In genomic region chr15:62783303-62783957, GRCh38 we compare ENCODE assay signal across 14 cellular contexts.
DNase-seq lines count a peak whose midpoint lies in the region; ATAC-seq and TF ChIP-seq lines count a peak whose summit lies in the region.
"Had no signal": no experiment of that assay in that cellular context is flagged by ENCODE, and none has a peak within 500 bp of the region (broad histone marks: within the 10 kb centered on the region; RNA-seq: fewer than 3 reads in every experiment).

No MANE protein-coding gene starts in this region.

- peak overlapping the region; percentile 100 for H2AK5ac ChIP-seq in trophoblast cell (ENCODE audit: low read length)

- peaks cover 17% of the 10 kb centered on the region for H3K79me2 ChIP-seq in trophoblast cell (ENCODE audit: control insufficient read depth, insufficient read depth, low read length, poor library complexity)

- peak overlapping the region; percentile 100 for H2BK5ac ChIP-seq in trophoblast cell (ENCODE audit: low read depth, low read length, poor library complexity)

- peak overlapping the region; percentile 96 for H2AFZ ChIP-seq in trophoblast cell (ENCODE audit: insufficient read depth, low read length, poor library complexity)

- peak overlapping the region; percentile 100 for H3K14ac ChIP-seq in trophoblast cell (ENCODE audit: low read length)

- peak overlapping the region; percentile 99 for H3K4ac ChIP-seq in trophoblast cell (ENCODE audit: low read depth, low read length)

- no peaks in the 10 kb centered on the region for H3K27me3 ChIP-seq in esophagus muscularis mucosa
- H3K27me3 ChIP-seq in trophoblast cell (ENCODE audit: insufficient read depth, low read length), result no peaks in the 10 kb centered on the region
- H3K27me3 ChIP-seq: sigmoid colon had no signal

- peak overlapping the region; percentile 100 for H2BK12ac ChIP-seq in trophoblast cell (ENCODE audit: low read length)

- H4K12ac ChIP-seq in trophoblast cell (ENCODE audit: low read depth, low read length), result peak overlapping the region; percentile 93

- H3K18ac ChIP-seq in trophoblast cell (ENCODE audit: low read length), result peak overlapping the region; percentile 99

- TF ChIP-seq EP300 in esophagus muscularis mucosa (IDR thresholded peaks at IDR 0.05), result no peak

- H4K91ac ChIP-seq in trophoblast cell (ENCODE audit: low read depth, low read length), result peak overlapping the region; percentile 100

- peak; percentile 68 for DNase-seq in Daoy (ENCODE audit: low read depth)
- DNase-seq in NCI-H226, result peak; percentile 62
- no peak for DNase-seq in esophagus muscularis mucosa (ENCODE audit: extremely low spot score)
- peak; percentile 27 to 46 for DNase-seq in trophoblast cell
- DNase-seq in coronary artery (ENCODE audit: low spot score), result no peak
- DNase-seq in posterior vena cava (ENCODE audit: low spot score), result no peak
- DNase-seq in activated CD4-positive, CD25-positive, alpha-beta regulatory T cell (lab: John Stamatoyannopoulos, UW), result no peak
- DNase-seq: activated CD8-positive, alpha-beta T cell treated with anti-CD3 and anti-CD28 coated beads for 36 hours; activated naive CD4-positive, alpha-beta T cell treated with anti-CD3 and anti-CD28 coated beads, Interleukin-2, amount 50 U/mL, for 16 hours; DND-41; NCI-H1436; sigmoid colon; T-helper 17 cell had no signal

- H3K79me1 ChIP-seq in trophoblast cell (ENCODE audit: low read length), result peaks cover 69% of the 10 kb centered on the region

- 83% methylated on average over 9 of the region's 14 CpGs for WGBS in esophagus muscularis mucosa
- no CpG with 5 or more reads among the region's 14 CpGs for WGBS in trophoblast cell (ENCODE audit: extremely low coverage, insufficient coverage, insufficient read length)

- H3K36me3 ChIP-seq in esophagus muscularis mucosa (peaks cover 0 to 20% (median 4%) of the 10 kb centered on the region in 4 donors), trophoblast cell (ENCODE audit: control insufficient read depth in 1 of 2, insufficient read depth in 2 of 2, low read length in 2 of 2) (peaks cover 14 to 18% of the 10 kb centered on the region in 2 experiments)
- H3K36me3 ChIP-seq: sigmoid colon had no signal

- intact Hi-C loops in esophagus muscularis mucosa (cut with DNase I), result loop anchor here (5.0 to 10.0 kb wide), 3 partner anchors 261 to 621 kb away; partner anchors contain the start of gene TPM1
- intact Hi-C loops in posterior vena cava (cut with DNase I), result loop anchor here in 1 of 2 donors (5.0 kb wide), 2 partner anchors 139 to 309 kb away; no protein-coding TSS in a partner anchor

- no peak for TF ChIP-seq POLR2A in esophagus muscularis mucosa (IDR thresholded peaks at IDR 0.05; ENCODE audit: low read depth)

- H3K27ac ChIP-seq in esophagus muscularis mucosa (replicated peaks in 1 of 4) (peak overlapping the region in 3 of 4 donors; percentile 61 to 77 (median 72)), trophoblast cell (ENCODE audit: low read depth, low read length) (peak overlapping the region; percentile 100), coronary artery (no peak overlapping the region)

- no peak overlapping the region for H3K4me2 ChIP-seq in trophoblast cell (ENCODE audit: low read length)

- peak overlapping the region; percentile 100 for H2BK120ac ChIP-seq in trophoblast cell (ENCODE audit: insufficient read depth, low read length, poor library complexity)

- peak overlapping the region; percentile 99 for H4K8ac ChIP-seq in trophoblast cell (ENCODE audit: low read depth, low read length)

- no peak overlapping the region for H3K4me3 ChIP-seq in esophagus muscularis mucosa
- H3K4me3 ChIP-seq in trophoblast cell (ENCODE audit: low read depth, low read length), result no peak overlapping the region
- H3K4me3 ChIP-seq in coronary artery, result no peak overlapping the region
- H3K4me3 ChIP-seq: sigmoid colon had no signal

- H3K4me1 ChIP-seq in esophagus muscularis mucosa (peaks cover 19 to 29% (median 21%) of the 10 kb centered on the region in 4 donors), trophoblast cell (ENCODE audit: control insufficient read depth in 1 of 2, insufficient read depth in 2 of 2, low read length in 2 of 2) (peaks cover 25 to 28% of the 10 kb centered on the region in 2 experiments)

- TF ChIP-seq CTCF in esophagus muscularis mucosa (IDR thresholded peaks at IDR 0.05) (no peak), coronary artery (IDR thresholded peaks at IDR 0.05) (no peak)

- H3K9ac ChIP-seq in trophoblast cell (ENCODE audit: low read length), result peak overlapping the region; percentile 35

- no peaks in the 10 kb centered on the region for H3K9me3 ChIP-seq in esophagus muscularis mucosa
- H3K9me3 ChIP-seq in trophoblast cell (ENCODE audit: insufficient read depth, low read depth, low read length), result no peaks in the 10 kb centered on the region
- H3K9me3 ChIP-seq: sigmoid colon had no signal

- H3K23ac ChIP-seq in trophoblast cell (ENCODE audit: low read length), result no peak overlapping the region

- no peak for ATAC-seq in GM19328 (IDR thresholded peaks at IDR 0.05; ENCODE audit: unreplicated experiment)
- ATAC-seq: activated CD8-positive, alpha-beta T cell treated with anti-CD3 and anti-CD28 coated beads for 36 hours; T-helper 17 cell had no signal

Comparison
In these comparisons a context has a peak if more than half of its experiments do, and no peak if none do; other contexts are left out.
1. DNase-seq: peak in Daoy (single experiment), NCI-H226 (single experiment) and trophoblast cell (2 of 2); none in esophagus muscularis mucosa (single experiment), coronary artery (single experiment), posterior vena cava (single experiment) and activated CD4-positive, CD25-positive, alpha-beta regulatory T cell (0 of 4).
2. H3K27ac ChIP-seq: peak in esophagus muscularis mucosa (3 of 4) and trophoblast cell (single experiment); none in coronary artery (0 of 2).